Comparison of ENCODE assay signal across 8 cellular contexts in genomic region chr16:46883353-46883689, GRCh38. TPM values are rescaled to one million over a fixed set of nuclear protein-coding genes. Genes with fewer than 3 reads are reported as not detected.
DNase-seq lines count a peak whose midpoint lies in the region; ATAC-seq and TF ChIP-seq lines count a peak whose summit lies in the region.

No MANE protein-coding gene starts in this region.

- peak overlapping the region; percentile 79 to 95 (median 90) for H3K4me3 Mint-ChIP-seq in naive thymus-derived CD8-positive, alpha-beta T cell

- no peak for TF ChIP-seq CTCF in coronary artery (IDR thresholded peaks at IDR 0.05)

- ATAC-seq in GM21723 (IDR thresholded peaks at IDR 0.05; ENCODE audit: unreplicated experiment) (peak; percentile 1), GM18861 (IDR thresholded peaks at IDR 0.05; ENCODE audit: unreplicated experiment) (no peak), GM19035 (IDR thresholded peaks at IDR 0.05; ENCODE audit: unreplicated experiment) (no peak)
- ATAC-seq in naive thymus-derived CD8-positive, alpha-beta T cell: peak in 1 of 2 donors; percentile 12

- H3K4me3 ChIP-seq in coronary artery: peak overlapping the region; percentile 95

- peak; percentile 62 for DNase-seq in NCI-H526 treated with DMSO at 0.1 percent for 48 hours (lab: John Stamatoyannopoulos, UW)
- no peak for DNase-seq in coronary artery (ENCODE audit: low spot score)
- DNase-seq in naive thymus-derived CD8-positive, alpha-beta T cell: no peak
- DNase-seq in hepatic stellate cell (ENCODE audit: low spot score): no peak
- no peak for DNase-seq in stimulated activated CD8-positive, alpha-beta memory T cell treated with anti-CD3 and anti-CD28 coated beads, Interleukin-4, amount 100 ng/mL, for 48 hours

- H3K27ac ChIP-seq in coronary artery: peak overlapping the region in 1 of 2 donors; percentile 64

- no peaks in the 10 kb centered on the region for H3K36me3 Mint-ChIP-seq in naive thymus-derived CD8-positive, alpha-beta T cell

- peak overlapping the region in 7 of 10 donors; percentile 15 to 79 (median 61) for H3K27ac Mint-ChIP-seq in naive thymus-derived CD8-positive, alpha-beta T cell

- H3K9me3 Mint-ChIP-seq in naive thymus-derived CD8-positive, alpha-beta T cell: no peaks in the 10 kb centered on the region

- H3K4me1 Mint-ChIP-seq in naive thymus-derived CD8-positive, alpha-beta T cell: peaks cover 9 to 17% (median 13%) of the 10 kb centered on the region in 4 donors

- POLR2A ChIA-PET in naive thymus-derived CD8-positive, alpha-beta T cell (lab: Charles Lee): interaction anchor here (2.8 kb wide), 1 partner anchor 90 kb away, joined by 10 read pairs; the partner anchor contains the start of gene DNAJA2

- H3K27me3 Mint-ChIP-seq in naive thymus-derived CD8-positive, alpha-beta T cell: peaks cover 2 to 30% (median 13%) of the 10 kb centered on the region in 5 donors

RNA-seq across cellular contexts. Expression of gene GPT2, which starts 0.8 kb away (rescaled TPM):
- total RNA-seq in naive thymus-derived CD8-positive, alpha-beta T cell: 1 to 10 TPM; 2.7 to 3.4 TPM
- under 1 TPM in 2 of 3 donors, not detected in 1; 0.19 to 0.23 TPM for polyA plus RNA-seq in naive thymus-derived CD8-positive, alpha-beta T cell

RNA-seq across cellular contexts. Expression of gene C16orf87, which starts 52.3 kb away (rescaled TPM):
- 1 to 10 TPM; 5.7 to 6.8 TPM for total RNA-seq in naive thymus-derived CD8-positive, alpha-beta T cell
- 1 to 10 TPM; 4.9 to 8.5 (median 5.7) TPM for polyA plus RNA-seq in naive thymus-derived CD8-positive, alpha-beta T cell
